In genomic region chr7:102117743-102118142, GRCh38 we compare ENCODE assay signal across 16 cellular contexts.
DNase-seq lines count a peak whose midpoint lies in the region; ATAC-seq and TF ChIP-seq lines count a peak whose summit lies in the region.
"Had no signal": no experiment of that assay in that cellular context is flagged by ENCODE, and none has a peak within 500 bp of the region (broad histone marks: within the 10 kb centered on the region; RNA-seq: fewer than 3 reads in every experiment).

No MANE protein-coding gene starts in this region.

- no peaks in the 10 kb centered on the region for H3K27me3 ChIP-seq in dorsolateral prefrontal cortex
- H3K27me3 ChIP-seq: ascending aorta, BLaER1 had no signal

- no peak overlapping the region for H3K4me3 Mint-ChIP-seq in nephron progenitor cell
- H3K4me3 Mint-ChIP-seq: activated T-helper 1 cell treated with anti-CD3 and anti-CD28 coated beads, Interleukin-12 subunit alpha, Interleukin-12 subunit beta, Interleukin-2, Interleukin-4 antibody, amounts not matched to agents 30 ng/mL and 10 ng/mL and 1 ng/mL, durations not matched to agents 14 hours and 24 hours and 36 hours; T-cell had no signal

- ATAC-seq in HG03280 (IDR thresholded peaks at IDR 0.05; ENCODE audit: unreplicated experiment) (no peak), HG02678 (IDR thresholded peaks at IDR 0.05; ENCODE audit: unreplicated experiment) (no peak)
- ATAC-seq: T-cell had no signal

- TF ChIP-seq CTCF in AG09309 (IDR thresholded peaks at IDR 0.05; ENCODE audit: control insufficient read depth, insufficient read depth, low read depth, low read length, missing control alignments) (no peak), dorsolateral prefrontal cortex (IDR thresholded peaks at IDR 0.05 in 54 of 56, conservative IDR thresholded peaks at IDR 0.05 in 2 of 56; ENCODE audit: low read depth in 1 of 56, partially characterized antibody in 56 of 56) (no peak), nephron progenitor cell (IDR thresholded peaks at IDR 0.05) (no peak)

- H3K27me3 Mint-ChIP-seq in nephron progenitor cell (ENCODE audit: low read depth, poor library complexity) = peaks cover 4% of the 10 kb centered on the region
- H3K27me3 Mint-ChIP-seq: progenitor cell of endocrine pancreas, T-cell had no signal

- DNase-seq in AG09309 (ENCODE audit: low read depth) (peak; percentile 67), LHCN-M2 (ENCODE audit: low read depth) (peak; percentile 77), dorsolateral prefrontal cortex (peak in 1 of 10 donors; percentile 25), nephron progenitor cell (no peak), H4 (ENCODE audit: low spot score) (no peak), dermis blood vessel endothelial cell (no peak)
- DNase-seq: activated CD4-positive, alpha-beta T cell treated with anti-CD3 and anti-CD28 coated beads for 48 hours; KG1; NCI-H2081 treated with DMSO at 0.1 percent for 48 hours; T-cell had no signal

- no peaks in the 10 kb centered on the region for H3K9me3 Mint-ChIP-seq in nephron progenitor cell
- H3K9me3 Mint-ChIP-seq: activated T-helper 1 cell treated with anti-CD3 and anti-CD28 coated beads, Interleukin-12 subunit alpha, Interleukin-12 subunit beta, Interleukin-2, Interleukin-4 antibody, amounts not matched to agents 30 ng/mL and 10 ng/mL and 1 ng/mL, durations not matched to agents 14 hours and 24 hours and 36 hours; T-cell had no signal

- H3K4me1 Mint-ChIP-seq in nephron progenitor cell = peaks cover 18% of the 10 kb centered on the region

- H3K4me3 ChIP-seq in AG09309 (ENCODE audit: control insufficient read depth, low read depth, low read length) (no peak overlapping the region), dorsolateral prefrontal cortex (no peak overlapping the region)
- H3K4me3 ChIP-seq: ascending aorta, BLaER1 had no signal

- intact Hi-C loops in dorsolateral prefrontal cortex (cut with DNase I) = loop anchor here in 1 of 2 donors (10.0 kb wide), 2 partner anchors 233 to 303 kb away; partner anchors contain the start of gene CUX1

- H3K36me3 Mint-ChIP-seq in nephron progenitor cell (ENCODE audit: low read depth) = peaks cover 77% of the 10 kb centered on the region

- peak overlapping the region; percentile 70 for H3K27ac Mint-ChIP-seq in nephron progenitor cell
- H3K27ac Mint-ChIP-seq: activated T-helper 1 cell treated with anti-CD3 and anti-CD28 coated beads, Interleukin-12 subunit alpha, Interleukin-12 subunit beta, Interleukin-2, Interleukin-4 antibody, amounts not matched to agents 30 ng/mL and 10 ng/mL and 1 ng/mL, durations not matched to agents 14 hours and 24 hours and 36 hours; progenitor cell of endocrine pancreas; T-cell had no signal

- peak overlapping the region in 39 of 59 donors; percentile 8 to 95 (median 86) for H3K27ac ChIP-seq in dorsolateral prefrontal cortex
- H3K27ac ChIP-seq: ascending aorta, BLaER1 had no signal

Comparison
In these comparisons a context has a peak if more than half of its experiments do, and no peak if none do; other contexts are left out.
1. DNase-seq: peak in AG09309 (single experiment) and LHCN-M2 (single experiment); none in nephron progenitor cell (single experiment), H4 (single experiment) and dermis blood vessel endothelial cell (single experiment).